17 cellular contexts compared by ENCODE assay signal in the genomic region with DNA sequence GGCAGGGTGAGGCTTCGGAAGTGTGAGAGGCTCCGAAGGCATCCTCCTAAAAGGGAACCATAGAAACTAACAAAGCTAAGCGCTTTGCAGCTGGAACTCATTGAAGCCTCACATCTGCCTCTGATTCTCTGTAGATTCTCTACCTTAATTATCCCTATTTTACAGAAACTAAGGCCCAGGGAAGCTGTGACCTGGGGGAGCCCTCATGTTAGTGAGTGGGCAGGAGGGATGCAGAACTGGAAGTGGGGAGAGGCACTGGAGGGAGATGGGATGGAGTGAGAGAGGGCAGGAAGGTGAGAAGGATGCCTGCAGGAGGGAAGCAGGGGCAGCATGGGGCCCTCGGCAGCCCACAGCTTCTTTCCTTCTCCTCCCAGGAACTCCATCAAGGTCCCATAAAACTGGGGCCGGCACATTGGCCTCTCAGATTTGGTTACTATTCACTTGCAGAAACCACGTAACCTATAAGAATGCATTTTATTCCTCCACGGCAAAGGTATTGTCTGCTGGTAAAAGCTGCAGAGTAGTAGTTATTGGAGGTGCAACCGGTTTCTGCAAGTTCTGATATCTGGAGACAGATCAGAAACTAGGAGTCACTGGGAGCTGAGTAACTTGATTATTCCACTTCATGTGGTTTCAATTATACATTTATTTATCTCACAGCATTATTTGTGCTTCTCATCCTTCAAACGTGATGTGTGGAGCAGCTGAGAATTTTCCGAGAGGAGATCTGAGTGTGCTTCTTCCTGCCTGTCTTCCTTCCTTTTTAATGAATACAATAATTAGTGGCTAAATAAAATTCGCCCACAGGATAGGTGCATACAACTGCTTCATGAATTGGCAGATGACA. TPM values are rescaled to one million over a fixed set of nuclear protein-coding genes. Genes with fewer than 3 reads are reported as not detected.
A peak's percentile ranks its signal among the peaks of the same experiment; 100 is the strongest.
DNase-seq lines count a peak whose midpoint lies in the region; ATAC-seq, FAIRE-seq and TF ChIP-seq lines count a peak whose summit lies in the region.
"Had no signal": no experiment of that assay in that cellular context is flagged by ENCODE, and none has a peak within 500 bp of the region (broad histone marks: within the 10 kb centered on the region; RNA-seq: fewer than 3 reads in every experiment).

No MANE protein-coding gene starts in this region.

- H2BK5ac ChIP-seq in H1 (ENCODE audit: low read depth, low read length), result no peak overlapping the region

- TF ChIP-seq EP300 in H1 (IDR thresholded peaks at IDR 0.05; ENCODE audit: borderline replicate concordance in 1 of 2, low read depth in 2 of 2, low read length in 2 of 2) (no peak), neural cell (conservative IDR thresholded peaks at IDR 0.05; ENCODE audit: poor library complexity, severe bottlenecking) (no peak)

- intact Hi-C loops in activated T-helper 2 cell treated with anti-CD3 and anti-CD28 coated beads, Interferon-gamma antibody, Interleukin-2, Interleukin-4, amounts not matched to agents 10 μg/mL and 5 μg/mL and 100 μg/mL, durations not matched to agents 14 hours and 24 hours and 36 hours (cut with micrococcal nuclease), result loop anchor here (2.0 kb wide), 1 partner anchor 865 kb away; no protein-coding TSS in a partner anchor
- intact Hi-C loops in activated CD4-positive, alpha-beta T cell treated with anti-CD3 and anti-CD28 coated beads for 36 hours (cut with DNase I, micrococcal nuclease), result loop anchor here (1.0 to 5.0 kb wide), 5 partner anchors 302 to 867 kb away; no protein-coding TSS in a partner anchor

- no peak overlapping the region for H3K56ac ChIP-seq in H1 (replicated peaks; ENCODE audit: insufficient read length, low read depth, low read length)

- no peak overlapping the region; the same call in 1 of the 2 replicates for H2BK15ac ChIP-seq in H1 (ENCODE audit: low read length)

- H3K79me2 ChIP-seq in Loucy (ENCODE audit: insufficient read depth, low read length), result no peaks in the 10 kb centered on the region
- no peaks in the 10 kb centered on the region for H3K79me2 ChIP-seq in H1 (ENCODE audit: control insufficient read depth in 1 of 2, insufficient read depth in 2 of 2, low read length in 2 of 2)
- no peaks in the 10 kb centered on the region for H3K79me2 ChIP-seq in neural cell (replicated peaks; ENCODE audit: insufficient read depth, low read length)

- H3K4me1 ChIP-seq in BLaER1 (peaks cover 65% of the 10 kb centered on the region), Loucy (ENCODE audit: insufficient read depth, low read length, poor library complexity, severe bottlenecking) (peaks cover 68% of the 10 kb centered on the region), H1 (replicated peaks in 1 of 4; ENCODE audit: control insufficient read depth in 3 of 4, insufficient read depth in 4 of 4, low read length in 3 of 4) (peaks cover 0 to 10% (median 6%) of the 10 kb centered on the region in 4 experiments; a peak in 5 of 7 replicates)

- WGBS in H1 (ENCODE audit: extremely low coverage in 1 of 2, insufficient coverage in 1 of 2, insufficient read length in 1 of 2, insufficient replicate concordance in 2 of 2, low coverage in 1 of 2, low lambda C conversion rate in 2 of 2, missing lambda C conversion rate in 1 of 2), 2 experiments, result 85% methylated on average over 11 of the region's 11 CpGs; no CpG with 5 or more reads in 1 of the 2 experiments

- H3K4me1 Mint-ChIP-seq in activated T-helper 2 cell treated with anti-CD3 and anti-CD28 coated beads, Interferon-gamma antibody, Interleukin-2, Interleukin-4, amounts not matched to agents 10 μg/mL and 5 μg/mL and 100 μg/mL, durations not matched to agents 14 hours and 24 hours and 36 hours (ENCODE audit: low read depth), result peaks cover 3% of the 10 kb centered on the region
- peaks cover 4% of the 10 kb centered on the region for H3K4me1 Mint-ChIP-seq in activated CD4-positive, alpha-beta T cell treated with anti-CD3 and anti-CD28 coated beads for 36 hours
- peaks cover 12 to 16% of the 10 kb centered on the region in 2 donors for H3K4me1 Mint-ChIP-seq in stimulated activated naive B cell treated with anti-CD40 and anti-IgM and Interleukin-4, amounts not matched to agents 10 μg/mL and 1 μg/mL and 100 μg/mL, for 72 hours

- peak overlapping the region; percentile 61; the same call in 1 of the 2 replicates for H2AFZ ChIP-seq in Loucy (ENCODE audit: low read length)
- H2AFZ ChIP-seq in H1 (ENCODE audit: low read length), result no peak overlapping the region
- no peak overlapping the region for H2AFZ ChIP-seq in neural cell (ENCODE audit: low read depth, low read length)

- no peak overlapping the region; the same call in 1 of the 2 replicates for H2BK20ac ChIP-seq in H1 (ENCODE audit: low read length)

- peaks cover 7% of the 10 kb centered on the region for H3K27me3 Mint-ChIP-seq in activated T-helper 2 cell treated with anti-CD3 and anti-CD28 coated beads, Interferon-gamma antibody, Interleukin-2, Interleukin-4, amounts not matched to agents 10 μg/mL and 5 μg/mL and 100 μg/mL, durations not matched to agents 14 hours and 24 hours and 36 hours (ENCODE audit: low read depth)
- H3K27me3 Mint-ChIP-seq in activated CD4-positive, alpha-beta T cell treated with anti-CD3 and anti-CD28 coated beads for 36 hours, result no peaks in the 10 kb centered on the region
- peaks cover 4 to 27% of the 10 kb centered on the region in 2 donors for H3K27me3 Mint-ChIP-seq in stimulated activated naive B cell treated with anti-CD40 and anti-IgM and Interleukin-4, amounts not matched to agents 10 μg/mL and 1 μg/mL and 100 μg/mL, for 72 hours

- FAIRE-seq in H1 (lab: Jason Lieb, UNC), result no peak

- H3K4me2 ChIP-seq in BLaER1, result peak overlapping the region; percentile 82
- H3K4me2 ChIP-seq in Loucy (ENCODE audit: low read depth, low read length, poor library complexity, severe bottlenecking), result peak overlapping the region; percentile 88
- peak overlapping the region; percentile 3 to 65; a peak in 2 of 4 replicates for H3K4me2 ChIP-seq in H1 (ENCODE audit: insufficient read depth in 1 of 2, low read depth in 2 of 2, low read length in 2 of 2)
- H3K4me2 ChIP-seq in neural cell (ENCODE audit: low read length), result peak overlapping the region; percentile 2

- no peak overlapping the region for H3K4me3 Mint-ChIP-seq in activated T-helper 2 cell treated with anti-CD3 and anti-CD28 coated beads, Interferon-gamma antibody, Interleukin-2, Interleukin-4, amounts not matched to agents 10 μg/mL and 5 μg/mL and 100 μg/mL, durations not matched to agents 14 hours and 24 hours and 36 hours (ENCODE audit: low read depth)
- no peak overlapping the region for H3K4me3 Mint-ChIP-seq in activated CD4-positive, alpha-beta T cell treated with anti-CD3 and anti-CD28 coated beads for 36 hours
- H3K4me3 Mint-ChIP-seq in stimulated activated naive B cell treated with anti-CD40 and anti-IgM and Interleukin-4, amounts not matched to agents 10 μg/mL and 1 μg/mL and 100 μg/mL, for 72 hours, result no peak overlapping the region

- no peak overlapping the region for H2BK12ac ChIP-seq in H1 (ENCODE audit: low read depth, low read length)

- TF ChIP-seq RAD21 in H1 (IDR thresholded peaks at IDR 0.05 in 1 of 2, conservative IDR thresholded peaks at IDR 0.05 in 1 of 2; ENCODE audit: low read depth in 2 of 2, low read length in 2 of 2), result no peak
- no peak for TF ChIP-seq RAD21 in neural cell (conservative IDR thresholded peaks at IDR 0.05)

- POLR2A ChIA-PET in H1 (lab: Charles Lee; ENCODE audit: partially characterized antibody), result no interaction called here
- POLR2A ChIA-PET in activated CD4-positive, alpha-beta T cell treated with anti-CD3 and anti-CD28 coated beads for 36 hours (lab: Charles Lee), result no interaction called here

- H3K9me2 ChIP-seq in Loucy (replicated peaks; ENCODE audit: low read depth, low read length), result no peaks in the 10 kb centered on the region
- H3K9me2 ChIP-seq in neural cell (ENCODE audit: insufficient read depth, low read length), result no peaks in the 10 kb centered on the region

- H4K5ac ChIP-seq in H1 (ENCODE audit: insufficient read length, low read depth, low read length), result no peak overlapping the region

- no peak for ATAC-seq in GM18873 (IDR thresholded peaks at IDR 0.05; ENCODE audit: low FRiP score, unreplicated experiment)
- ATAC-seq in activated CD4-positive, alpha-beta T cell treated with anti-CD3 and anti-CD28 coated beads for 36 hours, result no peak
- ATAC-seq in stimulated activated naive B cell treated with anti-CD40 and anti-IgM and Interleukin-4, amounts not matched to agents 10 μg/mL and 1 μg/mL and 100 μg/mL, for 72 hours (replicated peaks), result no peak

- H3K14ac ChIP-seq in H1 (ENCODE audit: insufficient read length), result no peak overlapping the region

- no peak overlapping the region for H2AK5ac ChIP-seq in H1 (ENCODE audit: low read depth, low read length)

- no peak for DNase-seq in H1 (ENCODE audit: low read depth in 1 of 2, low spot score in 2 of 2)
- DNase-seq in activated T-helper 2 cell treated with anti-CD3 and anti-CD28 coated beads, Interferon-gamma antibody, Interleukin-2, Interleukin-4, amounts not matched to agents 10 μg/mL and 5 μg/mL and 100 μg/mL, durations not matched to agents 14 hours and 24 hours and 36 hours (ENCODE audit: low spot score), result no peak
- no peak for DNase-seq in activated CD4-positive, alpha-beta T cell treated with anti-CD3 and anti-CD28 coated beads for 36 hours
- no peak for DNase-seq in stimulated activated naive B cell treated with anti-CD40 and anti-IgM and Interleukin-4, amounts not matched to agents 10 μg/mL and 1 μg/mL and 100 μg/mL, for 72 hours
- DNase-seq: NCI-H446 treated with DMSO at 0.1 percent for 48 hours had no signal

- no peak overlapping the region for H3K27ac Mint-ChIP-seq in activated T-helper 2 cell treated with anti-CD3 and anti-CD28 coated beads, Interferon-gamma antibody, Interleukin-2, Interleukin-4, amounts not matched to agents 10 μg/mL and 5 μg/mL and 100 μg/mL, durations not matched to agents 14 hours and 24 hours and 36 hours
- no peak overlapping the region for H3K27ac Mint-ChIP-seq in activated CD4-positive, alpha-beta T cell treated with anti-CD3 and anti-CD28 coated beads for 36 hours
- no peak overlapping the region for H3K27ac Mint-ChIP-seq in stimulated activated naive B cell treated with anti-CD40 and anti-IgM and Interleukin-4, amounts not matched to agents 10 μg/mL and 1 μg/mL and 100 μg/mL, for 72 hours
- H3K27ac Mint-ChIP-seq: activated naive CD8-positive, alpha-beta T cell treated with anti-CD3 and anti-CD28 coated beads for 36 hours; CD8-positive, alpha-beta T cell had no signal

- CTCF ChIA-PET in H1 (lab: Charles Lee; ENCODE audit: partially characterized antibody), result interaction anchor here (0.7 to 3.3 kb wide), 47 partner anchors 9 to 866 kb away, joined by 3 to 19 read pairs (median 4); partner anchors contain the start of genes CHCHD6, CHST13 and TXNRD3
- CTCF ChIA-PET in activated CD4-positive, alpha-beta T cell treated with anti-CD3 and anti-CD28 coated beads for 36 hours (lab: Charles Lee), result interaction anchor here (0.5 to 2.0 kb wide), 12 partner anchors 9 to 935 kb away, joined by 3 to 9 read pairs (median 3); no protein-coding TSS in a partner anchor

- no peak overlapping the region for H4K91ac ChIP-seq in H1 (replicated peaks; ENCODE audit: insufficient read length, low read length)

- H3F3A ChIP-seq in Loucy (ENCODE audit: low read depth) (no peaks in the 10 kb centered on the region), neural cell (ENCODE audit: insufficient read depth, low read length, poor library complexity, severe bottlenecking) (no peaks in the 10 kb centered on the region)

- H3K4ac ChIP-seq in H1 (replicated peaks; ENCODE audit: insufficient read length, low read depth, low read length), result no peak overlapping the region

- H3K79me1 ChIP-seq in H1 (ENCODE audit: low read depth, low read length), result no peaks in the 10 kb centered on the region

- no peak overlapping the region for H2BK120ac ChIP-seq in H1 (replicated peaks; ENCODE audit: low read depth, low read length)

- peak overlapping the region; percentile 12; the same call in 1 of the 2 replicates for H3K27ac ChIP-seq in BLaER1
- H3K27ac ChIP-seq in H1 (ENCODE audit: low read depth, low read length), result no peak overlapping the region
- no peak overlapping the region for H3K27ac ChIP-seq in neural cell (ENCODE audit: low read length)
- H3K27ac ChIP-seq: HL-60, ovary, Peyer's patch, SJSA1, stomach had no signal

- H3K36me3 Mint-ChIP-seq in activated T-helper 2 cell treated with anti-CD3 and anti-CD28 coated beads, Interferon-gamma antibody, Interleukin-2, Interleukin-4, amounts not matched to agents 10 μg/mL and 5 μg/mL and 100 μg/mL, durations not matched to agents 14 hours and 24 hours and 36 hours (ENCODE audit: low read depth), result no peaks in the 10 kb centered on the region
- H3K36me3 Mint-ChIP-seq in activated CD4-positive, alpha-beta T cell treated with anti-CD3 and anti-CD28 coated beads for 36 hours (ENCODE audit: low read depth), result no peaks in the 10 kb centered on the region
- H3K36me3 Mint-ChIP-seq in stimulated activated naive B cell treated with anti-CD40 and anti-IgM and Interleukin-4, amounts not matched to agents 10 μg/mL and 1 μg/mL and 100 μg/mL, for 72 hours, result no peaks in the 10 kb centered on the region
- H3K36me3 Mint-ChIP-seq: activated naive CD8-positive, alpha-beta T cell treated with anti-CD3 and anti-CD28 coated beads for 36 hours; CD8-positive, alpha-beta T cell had no signal

- no peaks in the 10 kb centered on the region for H3K9me3 Mint-ChIP-seq in activated T-helper 2 cell treated with anti-CD3 and anti-CD28 coated beads, Interferon-gamma antibody, Interleukin-2, Interleukin-4, amounts not matched to agents 10 μg/mL and 5 μg/mL and 100 μg/mL, durations not matched to agents 14 hours and 24 hours and 36 hours
- H3K9me3 Mint-ChIP-seq in activated CD4-positive, alpha-beta T cell treated with anti-CD3 and anti-CD28 coated beads for 36 hours (ENCODE audit: low read depth), result no peaks in the 10 kb centered on the region
- H3K9me3 Mint-ChIP-seq in stimulated activated naive B cell treated with anti-CD40 and anti-IgM and Interleukin-4, amounts not matched to agents 10 μg/mL and 1 μg/mL and 100 μg/mL, for 72 hours, result no peaks in the 10 kb centered on the region
- H3K9me3 Mint-ChIP-seq: activated naive CD8-positive, alpha-beta T cell treated with anti-CD3 and anti-CD28 coated beads for 36 hours; CD8-positive, alpha-beta T cell had no signal

- no peaks in the 10 kb centered on the region for H3K23me2 ChIP-seq in H1 (ENCODE audit: low read depth, low read length)

- H3K36me3 ChIP-seq in BLaER1 (no peaks in the 10 kb centered on the region), Loucy (ENCODE audit: insufficient read depth, low read length) (no peaks in the 10 kb centered on the region), H1 (ENCODE audit: control insufficient read depth in 2 of 4, insufficient read depth in 4 of 4, low read length in 3 of 4) (no peaks in the 10 kb centered on the region), neural cell (ENCODE audit: insufficient read depth, low read length) (no peaks in the 10 kb centered on the region)
- H3K36me3 ChIP-seq: ovary, Peyer's patch, SJSA1, stomach, upper lobe of left lung had no signal

- no peak overlapping the region for H4K8ac ChIP-seq in H1 (ENCODE audit: extremely low read depth, insufficient read depth, low read length)

- no peaks in the 10 kb centered on the region for H3K27me3 ChIP-seq in BLaER1
- no peaks in the 10 kb centered on the region for H3K27me3 ChIP-seq in Loucy (ENCODE audit: insufficient read depth, low read length, poor library complexity, severe bottlenecking)
- H3K27me3 ChIP-seq in H1 (replicated peaks in 1 of 4; ENCODE audit: control insufficient read depth in 3 of 4, extremely low read depth in 1 of 4, insufficient read depth in 3 of 4, low read length in 3 of 4), result peaks cover 2 to 19% (median 14%) of the 10 kb centered on the region in 4 experiments; a peak in 6 of 7 replicates
- H3K27me3 ChIP-seq in neural cell (ENCODE audit: insufficient read depth, low read depth, low read length), result no peaks in the 10 kb centered on the region
- H3K27me3 ChIP-seq: ovary, Peyer's patch, upper lobe of left lung had no signal

- no peak overlapping the region for H3K4me3 ChIP-seq in BLaER1
- H3K4me3 ChIP-seq in Loucy (ENCODE audit: low read length, poor library complexity, severe bottlenecking), result peak overlapping the region; percentile 74
- 0 out of 8 replicates have a peak overlapping the region, but pooled peaks of 1 of the 4 experiments have one; percentile 22 for H3K4me3 ChIP-seq in H1 (ENCODE audit: extremely low read depth in 1 of 4, insufficient read depth in 2 of 4, low read depth in 3 of 4, low read length in 4 of 4)
- no peak overlapping the region for H3K4me3 ChIP-seq in neural cell (ENCODE audit: low read length)
- H3K4me3 ChIP-seq: ovary, Peyer's patch, SJSA1 had no signal

- H3K9me3 ChIP-seq in BLaER1 (no peaks in the 10 kb centered on the region), Loucy (ENCODE audit: insufficient read depth, low read depth, low read length) (no peaks in the 10 kb centered on the region), H1 (ENCODE audit: insufficient read depth in 2 of 2, low read depth in 1 of 2, low read length in 1 of 2) (no peaks in the 10 kb centered on the region), neural cell (ENCODE audit: low read length) (no peaks in the 10 kb centered on the region)
- H3K9me3 ChIP-seq: ovary, Peyer's patch, SJSA1, stomach, upper lobe of left lung had no signal

- no peak overlapping the region for H3K9ac ChIP-seq in BLaER1
- H3K9ac ChIP-seq in Loucy (ENCODE audit: low read depth, low read length, poor library complexity, severe bottlenecking), result no peak overlapping the region
- H3K9ac ChIP-seq in H1 (replicated peaks in 1 of 4; ENCODE audit: extremely low read depth in 1 of 4, low read depth in 3 of 4, low read length in 3 of 4), result no peak overlapping the region
- peak overlapping the region; percentile 46 for H3K9ac ChIP-seq in neural cell (ENCODE audit: low read length)

- TF ChIP-seq CTCF in Loucy (conservative IDR thresholded peaks at IDR 0.05; ENCODE audit: low read length) (no peak), H1 (IDR thresholded peaks at IDR 0.05; ENCODE audit: control extremely low read depth in 1 of 3, insufficient read depth in 1 of 3, low read depth in 1 of 3, low read length in 3 of 3) (no peak), neural cell (IDR thresholded peaks at IDR 0.05; ENCODE audit: poor library complexity, severe bottlenecking) (no peak)

- no peak for TF ChIP-seq POLR2A in H1 (IDR thresholded peaks at IDR 0.05; ENCODE audit: control extremely low read depth in 1 of 2, low read depth in 2 of 2, low read length in 2 of 2)

- H3K18ac ChIP-seq in H1 (ENCODE audit: extremely low read depth, low read length), result no peak overlapping the region

- H4K20me1 ChIP-seq in BLaER1 (no peaks in the 10 kb centered on the region), Loucy (ENCODE audit: insufficient read depth, low read length, poor library complexity, severe bottlenecking) (no peaks in the 10 kb centered on the region), H1 (replicated peaks in 1 of 2; ENCODE audit: control insufficient read depth in 1 of 2, insufficient read depth in 2 of 2, low read length in 2 of 2) (no peaks in the 10 kb centered on the region), neural cell (ENCODE audit: insufficient read depth) (no peaks in the 10 kb centered on the region)

- H3K23ac ChIP-seq in H1 (ENCODE audit: insufficient read length), result no peak overlapping the region

RNA-seq across cellular contexts. Expression of gene CHCHD6, which starts 24.0 kb away (rescaled TPM):
- total RNA-seq in H1 (2021; fragmentation: NEBNext Ultra II Directional; extraction: Animal tissue kit (Norgen Biotek cat#: 25700)), result 36.3 and 37.6 TPM in 2 replicates
- polyA plus RNA-seq in H1 (2011; rRNA removed), result 32.4 and 39.4 TPM in 2 replicates
- 55.3 TPM for polyA plus RNA-seq in H1 (2011; cell fraction: cytosol; rRNA removed)
- polyA plus RNA-seq in H1 (2011; cell fraction: nucleus; rRNA removed), result 34.8 TPM
- polyA plus RNA-seq in H1 (2012, experiment 1 of 2), result 33.9 to 47.2 TPM (median 45.8 TPM) in 4 replicates
- polyA plus RNA-seq in H1 (2012, experiment 2 of 2), result 38.8 TPM
- polyA plus RNA-seq in H1 (2013, experiment 1 of 2), result 30.0 TPM
- 30.2 TPM for polyA plus RNA-seq in H1 (2013, experiment 2 of 2)
- polyA minus RNA-seq in H1 (2011; rRNA and poly(A)+ RNA removed), result 5.7 and 8.8 TPM in 2 replicates
- 11.3 TPM for polyA minus RNA-seq in H1 (2011; cell fraction: cytosol; rRNA and poly(A)+ RNA removed)
- 14.6 TPM for polyA minus RNA-seq in H1 (2011; cell fraction: nucleus; rRNA and poly(A)+ RNA removed)
- polyA plus RNA-seq in neural cell, result 102 and 105 TPM in 2 replicates
- polyA minus RNA-seq in neural cell, result 45.7 and 48.0 TPM in 2 replicates
- 9.1 and 15.7 TPM in 2 replicates for total RNA-seq in activated T-helper 2 cell treated with anti-CD3 and anti-CD28 coated beads, Interferon-gamma antibody, Interleukin-2, Interleukin-4, amounts not matched to agents 10 μg/mL and 5 μg/mL and 100 μg/mL, durations not matched to agents 14 hours and 24 hours and 36 hours
- 10 to 100 TPM; 17.1 to 17.7 TPM for total RNA-seq in activated CD4-positive, alpha-beta T cell treated with anti-CD3 and anti-CD28 coated beads for 36 hours

RNA-seq across cellular contexts. Expression of gene TXNRD3, which starts 25.1 kb away (rescaled TPM):
- 3.2 and 3.4 TPM in 2 replicates for total RNA-seq in H1 (2021; fragmentation: NEBNext Ultra II Directional; extraction: Animal tissue kit (Norgen Biotek cat#: 25700))
- polyA plus RNA-seq in H1 (2011; rRNA removed) (3.9 and 4.3 TPM in 2 replicates), neural cell (2.2 and 2.5 TPM in 2 replicates)
- polyA plus RNA-seq in H1 (2011; cell fraction: cytosol; rRNA removed), result 3.0 TPM
- polyA plus RNA-seq in H1 (2011; cell fraction: nucleus; rRNA removed), result 7.4 TPM
- 6.0 to 10.1 TPM (median 9.2 TPM) in 4 replicates for polyA plus RNA-seq in H1 (2012, experiment 1 of 2)
- polyA plus RNA-seq in H1 (2012, experiment 2 of 2), result 1.1 TPM
- 4.8 TPM for polyA plus RNA-seq in H1 (2013, experiment 1 of 2)
- polyA plus RNA-seq in H1 (2013, experiment 2 of 2), result 4.6 TPM
- polyA minus RNA-seq in H1 (2011; rRNA and poly(A)+ RNA removed), result 7.9 and 9.9 TPM in 2 replicates
- 1.5 TPM for polyA minus RNA-seq in H1 (2011; cell fraction: cytosol; rRNA and poly(A)+ RNA removed)
- polyA minus RNA-seq in H1 (2011; cell fraction: nucleus; rRNA and poly(A)+ RNA removed), result 9.2 TPM
- polyA minus RNA-seq in neural cell, result 6.3 and 9.8 TPM in 2 replicates
- total RNA-seq in activated T-helper 2 cell treated with anti-CD3 and anti-CD28 coated beads, Interferon-gamma antibody, Interleukin-2, Interleukin-4, amounts not matched to agents 10 μg/mL and 5 μg/mL and 100 μg/mL, durations not matched to agents 14 hours and 24 hours and 36 hours, result 0.96 and 1.3 TPM in 2 replicates
- 1 to 10 TPM; 2.5 to 3.5 TPM for total RNA-seq in activated CD4-positive, alpha-beta T cell treated with anti-CD3 and anti-CD28 coated beads for 36 hours

Comparison
In these comparisons a context has a peak if more than half of its experiments do, and no peak if none do; other contexts are left out.
1. H3K4me2 ChIP-seq: peak in every context shown above with its lines; median percentile 88 in Loucy; 82 in BLaER1; 34 in H1; 2 in neural cell.